Comparison of ENCODE assay signal across 8 cellular contexts in genomic region chr10:96910488-96911395, GRCh38.
DNase-seq lines count a peak whose midpoint lies in the region; ATAC-seq and TF ChIP-seq lines count a peak whose summit lies in the region.

No MANE protein-coding gene starts in this region.

- H3K27me3 ChIP-seq in body of pancreas, result no peaks in the 10 kb centered on the region

- no peaks in the 10 kb centered on the region for H3K36me3 Mint-ChIP-seq in natural killer cell
- peaks cover 7% of the 10 kb centered on the region for H3K36me3 Mint-ChIP-seq in natural killer cell treated with Interleukin-12 subunit alpha and Interleukin-12 subunit beta and Interleukin-15 and Interleukin-18, amount 100 ng/mL, for 72 hours
- H3K36me3 Mint-ChIP-seq in activated CD4-positive, alpha-beta memory T cell treated with anti-CD3 and anti-CD28 coated beads for 36 hours, result peaks cover 23% of the 10 kb centered on the region

- H3K4me1 ChIP-seq in body of pancreas, result peaks cover 15% of the 10 kb centered on the region

- POLR2A ChIA-PET in activated CD4-positive, alpha-beta memory T cell treated with anti-CD3 and anti-CD28 coated beads for 36 hours (lab: Charles Lee), result no interaction called here

- intact Hi-C loops in natural killer cell (cut with micrococcal nuclease) (no loop called here), body of pancreas (cut with DNase I) (no loop called here)
- intact Hi-C loops in activated CD4-positive, alpha-beta memory T cell treated with anti-CD3 and anti-CD28 coated beads for 36 hours (cut with micrococcal nuclease), result loop anchor here (1.0 kb wide), 2 partner anchors 68 to 115 kb away; no protein-coding TSS in a partner anchor

- no peaks in the 10 kb centered on the region for H3K9me3 ChIP-seq in body of pancreas

- 75 to 78% methylated on average over 13 of the region's 13 CpGs for WGBS in body of pancreas, 2 donors

- CTCF ChIA-PET in activated CD4-positive, alpha-beta memory T cell treated with anti-CD3 and anti-CD28 coated beads for 36 hours (lab: Charles Lee), result interaction anchor here (0.6 to 3.9 kb wide), 22 partner anchors 9 to 536 kb away, joined by 3 to 51 read pairs (median 4); no protein-coding TSS in a partner anchor

- H3K36me3 ChIP-seq in body of pancreas (replicated peaks in 1 of 2; ENCODE audit: insufficient read depth in 1 of 2, low read depth in 2 of 2), result no peaks in the 10 kb centered on the region

- no peak overlapping the region for H3K4me3 Mint-ChIP-seq in natural killer cell
- no peak overlapping the region for H3K4me3 Mint-ChIP-seq in natural killer cell treated with Interleukin-12 subunit alpha and Interleukin-12 subunit beta and Interleukin-15 and Interleukin-18, amount 100 ng/mL, for 72 hours
- no peak overlapping the region for H3K4me3 Mint-ChIP-seq in activated CD4-positive, alpha-beta memory T cell treated with anti-CD3 and anti-CD28 coated beads for 36 hours

- peaks cover 28% of the 10 kb centered on the region in 2 donors for H3K4me1 Mint-ChIP-seq in natural killer cell
- peaks cover 12 to 18% of the 10 kb centered on the region in 2 donors for H3K4me1 Mint-ChIP-seq in natural killer cell treated with Interleukin-12 subunit alpha and Interleukin-12 subunit beta and Interleukin-15 and Interleukin-18, amount 100 ng/mL, for 72 hours (ENCODE audit: low read depth in 2 of 2)
- peaks cover 23% of the 10 kb centered on the region for H3K4me1 Mint-ChIP-seq in activated CD4-positive, alpha-beta memory T cell treated with anti-CD3 and anti-CD28 coated beads for 36 hours (ENCODE audit: low read depth)

- no peak overlapping the region for H3K27ac Mint-ChIP-seq in natural killer cell
- H3K27ac Mint-ChIP-seq in natural killer cell treated with Interleukin-12 subunit alpha and Interleukin-12 subunit beta and Interleukin-15 and Interleukin-18, amount 100 ng/mL, for 72 hours, result no peak overlapping the region
- no peak overlapping the region for H3K27ac Mint-ChIP-seq in activated CD4-positive, alpha-beta memory T cell treated with anti-CD3 and anti-CD28 coated beads for 36 hours

- TF ChIP-seq CTCF in natural killer cell (IDR thresholded peaks at IDR 0.05) (peak; percentile 79), body of pancreas (IDR thresholded peaks at IDR 0.05) (peak; percentile 48 to 76 (median 67))

- TF ChIP-seq POLR2A in body of pancreas (IDR thresholded peaks at IDR 0.05), result no peak

- H3K27ac ChIP-seq in body of pancreas, result no peak overlapping the region

- no peaks in the 10 kb centered on the region for H3K9me3 Mint-ChIP-seq in natural killer cell
- no peaks in the 10 kb centered on the region for H3K9me3 Mint-ChIP-seq in natural killer cell treated with Interleukin-12 subunit alpha and Interleukin-12 subunit beta and Interleukin-15 and Interleukin-18, amount 100 ng/mL, for 72 hours
- no peaks in the 10 kb centered on the region for H3K9me3 Mint-ChIP-seq in activated CD4-positive, alpha-beta memory T cell treated with anti-CD3 and anti-CD28 coated beads for 36 hours

- ATAC-seq in natural killer cell (peak; percentile 77 to 85 (median 78)), body of pancreas (peak; percentile 72), HG03378 (IDR thresholded peaks at IDR 0.05; ENCODE audit: unreplicated experiment) (no peak), HG03196 (IDR thresholded peaks at IDR 0.05; ENCODE audit: unreplicated experiment) (no peak)
- no peak for ATAC-seq in natural killer cell treated with Interleukin-12 subunit alpha and Interleukin-12 subunit beta and Interleukin-15 and Interleukin-18, amount 100 ng/mL, for 72 hours

- H3K4me3 ChIP-seq in body of pancreas, result no peak overlapping the region

- DNase-seq in natural killer cell (no peak), NCI-H146 (lab: John Stamatoyannopoulos, UW) (peak; percentile 11), body of pancreas (peak in 1 of 4 donors; percentile 15), left kidney (ENCODE audit: low read depth, low spot score) (peak; percentile 43)
- DNase-seq in natural killer cell treated with Interleukin-12 subunit alpha and Interleukin-12 subunit beta and Interleukin-15 and Interleukin-18, amount 100 ng/mL, for 72 hours (ENCODE audit: low spot score), result no peak
- no peak for DNase-seq in activated CD4-positive, alpha-beta memory T cell treated with anti-CD3 and anti-CD28 coated beads for 36 hours

- H3K27me3 Mint-ChIP-seq in natural killer cell (ENCODE audit: low read depth in 2 of 2), result no peaks in the 10 kb centered on the region
- H3K27me3 Mint-ChIP-seq in natural killer cell treated with Interleukin-12 subunit alpha and Interleukin-12 subunit beta and Interleukin-15 and Interleukin-18, amount 100 ng/mL, for 72 hours, result no peaks in the 10 kb centered on the region
- H3K27me3 Mint-ChIP-seq in activated CD4-positive, alpha-beta memory T cell treated with anti-CD3 and anti-CD28 coated beads for 36 hours, result no peaks in the 10 kb centered on the region

Comparison
In these comparisons a context has a peak if more than half of its experiments do, and no peak if none do; other contexts are left out.
1. ATAC-seq: peak in natural killer cell (3 of 3) and body of pancreas (single experiment); none in natural killer cell treated with Interleukin-12 subunit alpha and Interleukin-12 subunit beta and Interleukin-15 and Interleukin-18, amount 100 ng/mL, for 72 hours (0 of 2), HG03378 (single experiment) and HG03196 (single experiment).
2. DNase-seq: peak in NCI-H146 (single experiment) and left kidney (single experiment); none in natural killer cell (single experiment), natural killer cell treated with Interleukin-12 subunit alpha and Interleukin-12 subunit beta and Interleukin-15 and Interleukin-18, amount 100 ng/mL, for 72 hours (single experiment) and activated CD4-positive, alpha-beta memory T cell treated with anti-CD3 and anti-CD28 coated beads for 36 hours (single experiment).